18 cellular contexts compared by ENCODE assay signal in the genomic region with DNA sequence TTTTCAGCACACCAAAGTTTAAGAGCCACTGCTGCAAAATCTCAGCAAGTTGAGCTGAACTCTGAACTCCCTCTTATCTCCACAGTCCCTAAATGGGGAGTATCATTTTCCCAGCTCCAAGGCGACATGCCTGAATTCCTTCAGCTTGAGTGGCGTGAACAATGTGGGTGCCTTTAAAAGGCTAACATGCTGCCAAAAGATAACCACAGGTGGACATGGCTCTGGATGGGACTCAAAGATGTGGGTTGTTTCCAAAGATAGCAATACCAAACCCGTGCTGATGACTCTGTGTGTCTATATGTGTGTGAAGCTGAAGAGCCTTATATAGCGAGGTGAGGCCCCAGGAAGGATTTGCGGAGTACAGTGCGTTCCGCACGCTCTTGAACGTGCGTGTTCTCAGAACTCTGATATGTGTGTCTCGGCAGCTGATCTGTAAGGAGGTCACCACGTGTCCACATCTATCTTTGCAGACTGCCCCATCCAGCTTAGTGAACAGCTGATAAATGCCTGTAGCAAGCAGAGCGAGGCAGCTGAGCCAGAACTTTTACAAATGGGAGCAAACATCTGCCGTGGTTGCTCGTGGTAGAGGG.
A peak's percentile ranks its signal among the peaks of the same experiment; 100 is the strongest.
DNase-seq lines count a peak whose midpoint lies in the region; ATAC-seq and TF ChIP-seq lines count a peak whose summit lies in the region.
"Had no signal": no experiment of that assay in that cellular context is flagged by ENCODE, and none has a peak within 500 bp of the region (broad histone marks: within the 10 kb centered on the region; RNA-seq: fewer than 3 reads in every experiment).

No MANE protein-coding gene starts in this region.

- ATAC-seq in right cardiac atrium (peak; percentile 76 to 81), psoas muscle (peak; percentile 75 to 84 (median 81)), GM21737 (IDR thresholded peaks at IDR 0.05; ENCODE audit: unreplicated experiment) (no peak), GM21390 (IDR thresholded peaks at IDR 0.05; ENCODE audit: unreplicated experiment) (no peak)
- ATAC-seq: Panc1 had no signal

- peak overlapping the region in 9 of 11 experiments; percentile 40 to 86 (median 83); a peak in 19 of 22 replicates for H3K4me2 ChIP-seq in BLaER1 treated with 17β-estradiol and CSF1 and Interleukin-3, amounts not matched to agents 10 nM and 100 nM

- H3K9me3 ChIP-seq in BLaER1 treated with 17β-estradiol and CSF1 and Interleukin-3, amounts not matched to agents 10 nM and 100 nM (replicated peaks in 1 of 11) = peaks cover 0 to 24% (median 13%) of the 10 kb centered on the region in 11 experiments; a peak in 15 of 22 replicates
- H3K9me3 ChIP-seq in esophagus muscularis mucosa (no peaks in the 10 kb centered on the region), right cardiac atrium (ENCODE audit: control insufficient read depth, low read length) (no peaks in the 10 kb centered on the region), psoas muscle (no peaks in the 10 kb centered on the region)

- 0 out of 22 replicates have a peak, but pooled peaks cover 0 to 2% (median 0%) of the 10 kb centered on the region in 11 experiments for H4K20me1 ChIP-seq in BLaER1 treated with 17β-estradiol and CSF1 and Interleukin-3, amounts not matched to agents 10 nM and 100 nM

- in situ Hi-C loops in GM13976 (cut with MboI; ENCODE audit: low sequenced_read_pairs, unreplicated experiment) = no loop called here

- TF ChIP-seq POLR2A in esophagus muscularis mucosa (IDR thresholded peaks at IDR 0.05; ENCODE audit: low read depth) = no peak

- intact Hi-C loops in esophagus muscularis mucosa (cut with DNase I) = no loop called here
- intact Hi-C loops in right cardiac atrium (cut with DNase I) = loop anchor here in 1 of 4 donors (10.0 kb wide), 1 partner anchor 291 kb away; the partner anchor contains the start of gene VPS26C
- intact Hi-C loops in psoas muscle (cut with DNase I) = loop anchor here in 1 of 2 donors (10.0 kb wide), 1 partner anchor 191 kb away; the partner anchor contains the start of gene DYRK1A

- DNase-seq in esophagus muscularis mucosa (ENCODE audit: extremely low spot score) (peak; percentile 89), right cardiac atrium (peak in 2 of 3 donors; percentile 39 to 72), psoas muscle (peak; percentile 50 to 86), GM13976 (ENCODE audit: low spot score) (no peak), DMS114 treated with DMSO at 0.1 percent for 48 hours (lab: John Stamatoyannopoulos, UW; ENCODE audit: unreplicated experiment) (no peak)
- DNase-seq: C1 segment of cervical spinal cord, DMS 273 treated with DMSO at 0.1 percent for 48 hours, Karpas-422, MM.1S, NCI-H1105, NCI-H1694, NCI-H2107, NCI-H226, NCI-H524 treated with DMSO at 0.1 percent for 48 hours had no signal

- TF ChIP-seq CTCF in esophagus muscularis mucosa (IDR thresholded peaks at IDR 0.05) (no peak), psoas muscle (IDR thresholded peaks at IDR 0.05) (no peak), GM13976 (IDR thresholded peaks at IDR 0.05; ENCODE audit: borderline replicate concordance, control extremely low read depth, extremely low read depth, insufficient read depth, missing control alignments) (no peak)

- H3K27ac ChIP-seq in BLaER1 treated with 17β-estradiol and CSF1 and Interleukin-3, amounts not matched to agents 10 nM and 100 nM = no peak overlapping the region
- H3K27ac ChIP-seq in esophagus muscularis mucosa (replicated peaks in 1 of 4) (no peak overlapping the region), right cardiac atrium (ENCODE audit: low read length) (peak overlapping the region; percentile 87), psoas muscle (peak overlapping the region; percentile 89)

- H3K36me3 ChIP-seq in BLaER1 treated with 17β-estradiol and CSF1 and Interleukin-3, amounts not matched to agents 10 nM and 100 nM = no peaks in the 10 kb centered on the region
- H3K36me3 ChIP-seq in esophagus muscularis mucosa (no peaks in the 10 kb centered on the region), psoas muscle (ENCODE audit: insufficient read depth in 1 of 2, low read depth in 1 of 2) (no peaks in the 10 kb centered on the region)

- H3K4me3 ChIP-seq in BLaER1 treated with 17β-estradiol and CSF1 and Interleukin-3, amounts not matched to agents 10 nM and 100 nM = no peak overlapping the region
- H3K4me3 ChIP-seq in esophagus muscularis mucosa (no peak overlapping the region), right cardiac atrium (ENCODE audit: low read length) (no peak overlapping the region), psoas muscle (peak overlapping the region; percentile 24)

- no peak overlapping the region for H3K9ac ChIP-seq in BLaER1 treated with 17β-estradiol and CSF1 and Interleukin-3, amounts not matched to agents 10 nM and 100 nM

- H3K4me1 ChIP-seq in BLaER1 treated with 17β-estradiol and CSF1 and Interleukin-3, amounts not matched to agents 10 nM and 100 nM = peaks cover 16 to 50% (median 41%) of the 10 kb centered on the region in 10 experiments
- H3K4me1 ChIP-seq in esophagus muscularis mucosa (peaks cover 13 to 25% (median 14%) of the 10 kb centered on the region in 4 donors), right cardiac atrium (ENCODE audit: control insufficient read depth, insufficient read depth, low read length) (peaks cover 10% of the 10 kb centered on the region), psoas muscle (peaks cover 41% of the 10 kb centered on the region)

- 75% methylated on average over 15 of the region's 15 CpGs for WGBS in esophagus muscularis mucosa
- WGBS in right cardiac atrium = 51% methylated on average over 15 of the region's 15 CpGs
- WGBS in psoas muscle, 3 donors = 29 to 41% (median 33%) methylated on average over 15 of the region's 15 CpGs

- H3K27me3 ChIP-seq in BLaER1 treated with 17β-estradiol and CSF1 and Interleukin-3, amounts not matched to agents 10 nM and 100 nM = no peaks in the 10 kb centered on the region
- H3K27me3 ChIP-seq in esophagus muscularis mucosa = no peaks in the 10 kb centered on the region
- no peaks in the 10 kb centered on the region for H3K27me3 ChIP-seq in right cardiac atrium (ENCODE audit: control insufficient read depth, insufficient read depth)
- no peaks in the 10 kb centered on the region for H3K27me3 ChIP-seq in psoas muscle (ENCODE audit: insufficient read depth in 3 of 3, low read length in 2 of 3)

- TF ChIP-seq EP300 in esophagus muscularis mucosa (IDR thresholded peaks at IDR 0.05) = no peak

Comparison
In these comparisons a context has a peak if more than half of its experiments do, and no peak if none do; other contexts are left out.
1. H3K27ac ChIP-seq: peak in right cardiac atrium (single experiment) and psoas muscle (single experiment); none in BLaER1 treated with 17β-estradiol and CSF1 and Interleukin-3, amounts not matched to agents 10 nM and 100 nM (0 of 11) and esophagus muscularis mucosa (0 of 4).
2. DNase-seq: peak in esophagus muscularis mucosa (single experiment), right cardiac atrium (2 of 3) and psoas muscle (2 of 2); none in GM13976 (single experiment) and DMS114 treated with DMSO at 0.1 percent for 48 hours (single experiment).
3. ATAC-seq: peak in right cardiac atrium (2 of 2) and psoas muscle (4 of 4); none in GM21737 (single experiment) and GM21390 (single experiment).